22 cellular contexts compared by ENCODE assay signal in the genomic region with DNA sequence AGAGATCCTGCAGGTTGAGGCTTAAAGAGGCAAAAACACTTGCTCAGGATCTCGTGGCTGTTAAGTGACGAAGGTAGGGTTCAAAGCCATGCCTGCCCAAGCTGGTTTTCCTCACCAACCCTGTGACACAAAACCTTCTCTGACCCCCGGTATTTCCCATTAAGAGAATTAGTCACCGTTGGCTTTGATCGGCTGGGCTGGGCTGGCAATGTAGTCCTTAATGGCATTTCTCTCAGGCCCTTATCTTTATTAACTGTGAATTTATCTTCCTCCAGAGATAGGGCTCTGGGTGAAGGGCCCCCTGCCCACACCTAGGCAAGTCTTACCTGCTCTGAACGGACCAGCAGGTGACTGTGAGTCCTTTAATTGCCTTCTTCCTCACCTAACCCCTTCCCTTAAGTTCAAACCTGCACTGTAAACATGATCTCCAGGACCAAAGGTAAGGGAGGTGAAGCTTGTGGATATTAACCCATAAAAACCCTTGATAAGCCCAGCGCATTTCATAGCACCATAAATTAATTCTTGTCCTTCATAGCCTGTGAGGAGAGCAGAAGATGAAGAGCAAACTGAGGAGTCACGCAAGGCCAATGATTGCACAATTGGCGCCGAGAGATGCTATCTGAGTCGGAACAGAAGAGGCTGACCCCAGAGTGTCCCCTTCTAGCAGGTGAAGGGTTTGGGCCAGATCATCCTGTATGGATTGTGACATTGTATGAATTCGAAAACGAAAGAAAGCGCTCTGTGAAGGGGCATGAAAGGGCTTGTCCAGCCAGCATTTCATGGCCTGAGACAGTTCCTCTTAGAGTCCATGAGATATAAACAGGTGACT.
"Had no signal": no experiment of that assay in that cellular context is flagged by ENCODE, and none has a peak within 500 bp of the region (broad histone marks: within the 10 kb centered on the region; RNA-seq: fewer than 3 reads in every experiment).

No MANE protein-coding gene starts in this region.

- H3K9ac ChIP-seq: parathyroid adenoma had no signal

- H3K4me3 Mint-ChIP-seq: activated CD4-positive, alpha-beta T cell treated with anti-CD3 and anti-CD28 coated beads, Interleukin-2, amount 10 ng/mL, durations not matched to agents 7 days and 5 days; activated CD8-positive, alpha-beta T cell treated with anti-CD3 and anti-CD28 coated beads, Interleukin-2, amount 10 ng/mL, durations not matched to agents 7 days and 5 days; activated naive CD4-positive, alpha-beta T cell treated with anti-CD3 and anti-CD28 coated beads, Interleukin-2, amount 10 ng/mL, durations not matched to agents 7 days and 5 days; activated naive CD8-positive, alpha-beta T cell treated with anti-CD3 and anti-CD28 coated beads, Interleukin-2, amount 50 U/mL, for 24 hours; activated T-cell treated with anti-CD3 and anti-CD28 coated beads, Interleukin-2, amount 50 U/mL, for 4 hours; brain; immature natural killer cell; memory B cell; natural killer cell had no signal

- H3K27me3 ChIP-seq: esophagus muscularis mucosa, thyroid gland, uterus had no signal

- H3K27ac Mint-ChIP-seq: activated CD4-positive, alpha-beta T cell treated with anti-CD3 and anti-CD28 coated beads, Interleukin-2, amount 10 ng/mL, durations not matched to agents 7 days and 5 days; activated CD8-positive, alpha-beta T cell treated with anti-CD3 and anti-CD28 coated beads, Interleukin-2, amount 10 ng/mL, durations not matched to agents 7 days and 5 days; activated naive CD4-positive, alpha-beta T cell treated with anti-CD3 and anti-CD28 coated beads, Interleukin-2, amount 10 ng/mL, durations not matched to agents 7 days and 5 days; activated naive CD8-positive, alpha-beta T cell treated with anti-CD3 and anti-CD28 coated beads, Interleukin-2, amount 50 U/mL, for 24 hours; brain; immature natural killer cell; memory B cell; natural killer cell had no signal

- H3K9me3 ChIP-seq: esophagus muscularis mucosa, heart right ventricle, thyroid gland, uterus had no signal

- H3K4me1 Mint-ChIP-seq: activated CD4-positive, alpha-beta T cell treated with anti-CD3 and anti-CD28 coated beads, Interleukin-2, amount 10 ng/mL, durations not matched to agents 7 days and 5 days; activated naive CD4-positive, alpha-beta T cell treated with anti-CD3 and anti-CD28 coated beads, Interleukin-2, amount 10 ng/mL, durations not matched to agents 7 days and 5 days; activated naive CD8-positive, alpha-beta T cell treated with anti-CD3 and anti-CD28 coated beads, Interleukin-2, amount 50 U/mL, for 24 hours; brain; immature natural killer cell; memory B cell; natural killer cell had no signal

- H3K9me3 Mint-ChIP-seq: activated CD4-positive, alpha-beta T cell treated with anti-CD3 and anti-CD28 coated beads, Interleukin-2, amount 10 ng/mL, durations not matched to agents 7 days and 5 days; memory B cell had no signal

- ATAC-seq: activated CD8-positive, alpha-beta T cell treated with anti-CD3 and anti-CD28 coated beads, Interleukin-2, amount 10 ng/mL, durations not matched to agents 7 days and 5 days; activated naive CD8-positive, alpha-beta T cell treated with anti-CD3 and anti-CD28 coated beads, Interleukin-2, amount 50 U/mL, for 24 hours; activated T-cell treated with anti-CD3 and anti-CD28 coated beads, Interleukin-2, amount 50 U/mL, for 4 hours; heart right ventricle; natural killer cell had no signal

- H3K36me3 Mint-ChIP-seq: activated naive CD4-positive, alpha-beta T cell treated with anti-CD3 and anti-CD28 coated beads, Interleukin-2, amount 10 ng/mL, durations not matched to agents 7 days and 5 days; brain; immature natural killer cell; memory B cell; natural killer cell had no signal

- H3K27ac ChIP-seq: coronary artery, esophagus muscularis mucosa, heart right ventricle, parathyroid adenoma, thyroid gland, uterus had no signal

- H3K4me3 ChIP-seq: coronary artery, esophagus muscularis mucosa, heart right ventricle, thyroid gland, uterus had no signal

- H3K4me1 ChIP-seq: esophagus muscularis mucosa, heart right ventricle, parathyroid adenoma, uterus had no signal

- H3K36me3 ChIP-seq: esophagus muscularis mucosa, heart right ventricle, thyroid gland, uterus had no signal

- H3K27me3 Mint-ChIP-seq: activated CD4-positive, alpha-beta T cell treated with anti-CD3 and anti-CD28 coated beads, Interleukin-2, amount 10 ng/mL, durations not matched to agents 7 days and 5 days; activated naive CD4-positive, alpha-beta T cell treated with anti-CD3 and anti-CD28 coated beads, Interleukin-2, amount 10 ng/mL, durations not matched to agents 7 days and 5 days; memory B cell had no signal

- DNase-seq: activated CD4-positive, alpha-beta T cell treated with anti-CD3 and anti-CD28 coated beads, Interleukin-2, amount 10 ng/mL, durations not matched to agents 7 days and 5 days; activated CD8-positive, alpha-beta T cell treated with anti-CD3 and anti-CD28 coated beads, Interleukin-2, amount 10 ng/mL, durations not matched to agents 7 days and 5 days; activated naive CD4-positive, alpha-beta T cell treated with anti-CD3 and anti-CD28 coated beads, Interleukin-2, amount 10 ng/mL, durations not matched to agents 7 days and 5 days; activated naive CD8-positive, alpha-beta T cell treated with anti-CD3 and anti-CD28 coated beads, Interleukin-2, amount 50 U/mL, for 24 hours; activated T-cell treated with anti-CD3 and anti-CD28 coated beads, Interleukin-2, amount 50 U/mL, for 4 hours; anterior cingulate cortex; central memory CD4-positive, alpha-beta T cell; heart right ventricle; immature natural killer cell; natural killer cell; stimulated activated CD4-positive, alpha-beta T cell treated with anti-CD3 and anti-CD28 coated beads, Interleukin-12 subunit alpha, Interleukin-12 subunit beta, amount 100 ng/mL, for 4 hours; stimulated activated CD4-positive, alpha-beta T cell treated with anti-CD3 and anti-CD28 coated beads, Interleukin-1b, Interleukin-23, amount 100 ng/mL, for 48 hours; stimulated activated CD8-positive, alpha-beta memory T cell treated with anti-CD3 and anti-CD28 coated beads, Interleukin-4, amount 100 ng/mL, for 48 hours; stimulated activated naive CD4-positive, alpha-beta T cell; T1000; thyroid gland; uterus had no signal
